ENCODE assay signal across 11 cellular contexts in genomic region chr7:128915271-128915819, GRCh38.
DNase-seq lines count a peak whose midpoint lies in the region; ATAC-seq lines count a peak whose summit lies in the region.
"Had no signal": no experiment of that assay in that cellular context is flagged by ENCODE, and none has a peak within 500 bp of the region (broad histone marks: within the 10 kb centered on the region; RNA-seq: fewer than 3 reads in every experiment).

No MANE protein-coding gene starts in this region.

- no peak for DNase-seq in activated T-cell treated with anti-CD3 and anti-CD28 coated beads, Interleukin-2, amount 50 U/mL, for 24 hours
- DNase-seq in activated T-cell treated with anti-CD3 and anti-CD28 coated beads, Interleukin-2, amount 50 U/mL, for 1 hour: no peak
- DNase-seq in islet precursor cell (peak; percentile 49), NCI-H69 (lab: John Stamatoyannopoulos, UW) (no peak), COLO829 (ENCODE audit: low spot score) (no peak)
- DNase-seq in stimulated activated naive B cell treated with anti-CD40 and anti-IgM and Interleukin-4, amounts not matched to agents 10 μg/mL and 1 μg/mL and 100 μg/mL, for 72 hours: no peak
- no peak for DNase-seq in stimulated activated CD4-positive, alpha-beta T cell treated with anti-CD3 and anti-CD28 coated beads, Interleukin-4, amount 100 ng/mL, for 1 hour
- DNase-seq: amygdala, foreskin fibroblast, NCI-H510A treated with DMSO at 0.1 percent for 48 hours had no signal

- H3K9me3 Mint-ChIP-seq in activated T-cell treated with anti-CD3 and anti-CD28 coated beads, Interleukin-2, amount 50 U/mL, for 24 hours: no peaks in the 10 kb centered on the region
- H3K9me3 Mint-ChIP-seq in T-helper 1 cell treated with Interleukin-12 subunit alpha and Interleukin-12 subunit beta and Interleukin-4 antibody, amounts not matched to agents 30 μg/mL and 1 μg/mL, for 36 hours: no peaks in the 10 kb centered on the region
- no peaks in the 10 kb centered on the region for H3K9me3 Mint-ChIP-seq in stimulated activated naive B cell treated with anti-CD40 and anti-IgM and Interleukin-4, amounts not matched to agents 10 μg/mL and 1 μg/mL and 100 μg/mL, for 72 hours

- peak overlapping the region; percentile 26 for H3K4me3 Mint-ChIP-seq in activated T-cell treated with anti-CD3 and anti-CD28 coated beads, Interleukin-2, amount 50 U/mL, for 24 hours
- H3K4me3 Mint-ChIP-seq in T-helper 1 cell treated with Interleukin-12 subunit alpha and Interleukin-12 subunit beta and Interleukin-4 antibody, amounts not matched to agents 30 μg/mL and 1 μg/mL, for 36 hours: peak overlapping the region; percentile 47
- H3K4me3 Mint-ChIP-seq in stimulated activated naive B cell treated with anti-CD40 and anti-IgM and Interleukin-4, amounts not matched to agents 10 μg/mL and 1 μg/mL and 100 μg/mL, for 72 hours: peak overlapping the region; percentile 78 to 81

- ATAC-seq in stimulated activated naive B cell treated with anti-CD40 and anti-IgM and Interleukin-4, amounts not matched to agents 10 μg/mL and 1 μg/mL and 100 μg/mL, for 72 hours (replicated peaks): peak; percentile 43 to 46

- H3K4me1 Mint-ChIP-seq in activated T-cell treated with anti-CD3 and anti-CD28 coated beads, Interleukin-2, amount 50 U/mL, for 24 hours (ENCODE audit: low read depth): peaks cover 4% of the 10 kb centered on the region
- peaks cover 4% of the 10 kb centered on the region for H3K4me1 Mint-ChIP-seq in T-helper 1 cell treated with Interleukin-12 subunit alpha and Interleukin-12 subunit beta and Interleukin-4 antibody, amounts not matched to agents 30 μg/mL and 1 μg/mL, for 36 hours (ENCODE audit: low read depth)
- peaks cover 28 to 41% of the 10 kb centered on the region in 2 donors for H3K4me1 Mint-ChIP-seq in stimulated activated naive B cell treated with anti-CD40 and anti-IgM and Interleukin-4, amounts not matched to agents 10 μg/mL and 1 μg/mL and 100 μg/mL, for 72 hours

- H3K36me3 Mint-ChIP-seq in activated T-cell treated with anti-CD3 and anti-CD28 coated beads, Interleukin-2, amount 50 U/mL, for 24 hours (ENCODE audit: low read depth): no peaks in the 10 kb centered on the region
- H3K36me3 Mint-ChIP-seq in T-helper 1 cell treated with Interleukin-12 subunit alpha and Interleukin-12 subunit beta and Interleukin-4 antibody, amounts not matched to agents 30 μg/mL and 1 μg/mL, for 36 hours (ENCODE audit: low read depth): no peaks in the 10 kb centered on the region
- H3K36me3 Mint-ChIP-seq in stimulated activated naive B cell treated with anti-CD40 and anti-IgM and Interleukin-4, amounts not matched to agents 10 μg/mL and 1 μg/mL and 100 μg/mL, for 72 hours: no peaks in the 10 kb centered on the region

- H3K27ac Mint-ChIP-seq in activated T-cell treated with anti-CD3 and anti-CD28 coated beads, Interleukin-2, amount 50 U/mL, for 24 hours: no peak overlapping the region
- H3K27ac Mint-ChIP-seq in T-helper 1 cell treated with Interleukin-12 subunit alpha and Interleukin-12 subunit beta and Interleukin-4 antibody, amounts not matched to agents 30 μg/mL and 1 μg/mL, for 36 hours: no peak overlapping the region
- peak overlapping the region; percentile 87 for H3K27ac Mint-ChIP-seq in stimulated activated naive B cell treated with anti-CD40 and anti-IgM and Interleukin-4, amounts not matched to agents 10 μg/mL and 1 μg/mL and 100 μg/mL, for 72 hours

- H3K27me3 Mint-ChIP-seq in activated T-cell treated with anti-CD3 and anti-CD28 coated beads, Interleukin-2, amount 50 U/mL, for 24 hours: peaks cover 62% of the 10 kb centered on the region
- H3K27me3 Mint-ChIP-seq in T-helper 1 cell treated with Interleukin-12 subunit alpha and Interleukin-12 subunit beta and Interleukin-4 antibody, amounts not matched to agents 30 μg/mL and 1 μg/mL, for 36 hours (ENCODE audit: low read depth): peaks cover 65% of the 10 kb centered on the region
- peaks cover 14 to 19% of the 10 kb centered on the region in 2 donors for H3K27me3 Mint-ChIP-seq in stimulated activated naive B cell treated with anti-CD40 and anti-IgM and Interleukin-4, amounts not matched to agents 10 μg/mL and 1 μg/mL and 100 μg/mL, for 72 hours

Comparison
In these comparisons a context has a peak if more than half of its experiments do, and no peak if none do; other contexts are left out.
1. H3K4me3 Mint-ChIP-seq: peak in every context shown above with its lines; median percentile 80 in stimulated activated naive B cell treated with anti-CD40 and anti-IgM and Interleukin-4, amounts not matched to agents 10 μg/mL and 1 μg/mL and 100 μg/mL, for 72 hours; 47 in T-helper 1 cell treated with Interleukin-12 subunit alpha and Interleukin-12 subunit beta and Interleukin-4 antibody, amounts not matched to agents 30 μg/mL and 1 μg/mL, for 36 hours; 26 in activated T-cell treated with anti-CD3 and anti-CD28 coated beads, Interleukin-2, amount 50 U/mL, for 24 hours.